ENCODE assay signal across 10 cellular contexts in genomic region chr4:24477919-24478318, GRCh38.
DNase-seq lines count a peak whose midpoint lies in the region; ATAC-seq and TF ChIP-seq lines count a peak whose summit lies in the region.
"Had no signal": no experiment of that assay in that cellular context is flagged by ENCODE, and none has a peak within 500 bp of the region (broad histone marks: within the 10 kb centered on the region; RNA-seq: fewer than 3 reads in every experiment).

No MANE protein-coding gene starts in this region.

- TF ChIP-seq POLR2A in tibial nerve (IDR thresholded peaks at IDR 0.05) = no peak

- no peaks in the 10 kb centered on the region for H3K79me2 ChIP-seq in fibroblast of lung (ENCODE audit: control insufficient read depth, insufficient read depth, low read length)

- H3K27ac ChIP-seq in fibroblast of lung (ENCODE audit: insufficient read depth, low read length) (no peak overlapping the region), tibial nerve (no peak overlapping the region)

- no peaks in the 10 kb centered on the region for H4K20me1 ChIP-seq in fibroblast of lung (ENCODE audit: control insufficient read depth, extremely low read depth, insufficient read depth, low read length)

- DNase-seq in Daoy (ENCODE audit: low read depth) (peak; percentile 83), NCI-H2171 treated with DMSO at 0.1 percent for 48 hours (lab: John Stamatoyannopoulos, UW) (peak; percentile 83), fibroblast of lung (ENCODE audit: low read depth in 2 of 2) (peak; percentile 84), myocyte (ENCODE audit: low read depth) (peak; percentile 88), tibial nerve (ENCODE audit: low spot score in 2 of 2) (no peak)
- DNase-seq in stimulated activated naive CD4-positive, alpha-beta T cell treated with Interleukin-2 at 50 U/mL for 16 hours (lab: John Stamatoyannopoulos, UW) = no peak
- DNase-seq: activated effector memory CD4-positive, alpha-beta T cell treated with anti-CD3 and anti-CD28 coated beads, Interleukin-2, amount 50 U/mL, for 16 hours; retina had no signal

- no peaks in the 10 kb centered on the region for H3K9me3 ChIP-seq in fibroblast of lung (ENCODE audit: control insufficient read depth, insufficient read depth, low read depth, low read length)
- no peaks in the 10 kb centered on the region for H3K9me3 ChIP-seq in tibial nerve

- H3K4me1 ChIP-seq in fibroblast of lung (ENCODE audit: control insufficient read depth, extremely low read depth, insufficient read depth, low read length) = no peaks in the 10 kb centered on the region
- H3K4me1 ChIP-seq in tibial nerve = peaks cover 0 to 8% (median 5%) of the 10 kb centered on the region in 4 donors

- peak overlapping the region in 1 of 4 experiments; percentile 15 for H3K4me3 ChIP-seq in fibroblast of lung (replicated peaks in 1 of 4; ENCODE audit: control extremely low read depth in 1 of 4, insufficient read depth in 1 of 4, low read depth in 3 of 4, low read length in 4 of 4)
- H3K4me3 ChIP-seq in tibial nerve = no peak overlapping the region

- H3K4me2 ChIP-seq in fibroblast of lung (ENCODE audit: extremely low read depth, insufficient read depth, low read length) = peak overlapping the region; percentile 45

- H2AFZ ChIP-seq in fibroblast of lung (ENCODE audit: low read length) = no peak overlapping the region

- WGBS in tibial nerve, 2 donors = 12 to 16% methylated on average over 5 of the region's 5 CpGs

- peak in 1 of 2 donors; percentile 6 for TF ChIP-seq CTCF in fibroblast of lung (conservative IDR thresholded peaks at IDR 0.05 in 1 of 2, IDR thresholded peaks at IDR 0.05 in 1 of 2; ENCODE audit: low read depth in 1 of 2, low read length in 2 of 2)
- TF ChIP-seq CTCF in tibial nerve (IDR thresholded peaks at IDR 0.05) = no peak

- no peak for TF ChIP-seq EP300 in tibial nerve (IDR thresholded peaks at IDR 0.05)

- H3K36me3 ChIP-seq in fibroblast of lung (ENCODE audit: control insufficient read depth, insufficient read depth, low read length) = no peaks in the 10 kb centered on the region
- no peaks in the 10 kb centered on the region for H3K36me3 ChIP-seq in tibial nerve

- H3K9ac ChIP-seq in fibroblast of lung (ENCODE audit: insufficient read depth, low read length) = no peak overlapping the region

- H3K27me3 ChIP-seq in fibroblast of lung (ENCODE audit: control insufficient read depth, insufficient read depth, low read length) (peaks cover 5% of the 10 kb centered on the region), tibial nerve (peaks cover 0 to 9% of the 10 kb centered on the region in 2 donors)

- ATAC-seq in HG02870 (IDR thresholded peaks at IDR 0.05; ENCODE audit: unreplicated experiment) = no peak
- ATAC-seq in GM21360 (IDR thresholded peaks at IDR 0.05; ENCODE audit: unreplicated experiment) = no peak

Comparison
In these comparisons a context has a peak if more than half of its experiments do, and no peak if none do; other contexts are left out.
1. DNase-seq: peak in Daoy (single experiment), NCI-H2171 treated with DMSO at 0.1 percent for 48 hours (single experiment), fibroblast of lung (2 of 2) and myocyte (single experiment); none in stimulated activated naive CD4-positive, alpha-beta T cell treated with Interleukin-2 at 50 U/mL for 16 hours (single experiment) and tibial nerve (0 of 2).